ENCODE assay signal across 8 cellular contexts in the genomic region with DNA sequence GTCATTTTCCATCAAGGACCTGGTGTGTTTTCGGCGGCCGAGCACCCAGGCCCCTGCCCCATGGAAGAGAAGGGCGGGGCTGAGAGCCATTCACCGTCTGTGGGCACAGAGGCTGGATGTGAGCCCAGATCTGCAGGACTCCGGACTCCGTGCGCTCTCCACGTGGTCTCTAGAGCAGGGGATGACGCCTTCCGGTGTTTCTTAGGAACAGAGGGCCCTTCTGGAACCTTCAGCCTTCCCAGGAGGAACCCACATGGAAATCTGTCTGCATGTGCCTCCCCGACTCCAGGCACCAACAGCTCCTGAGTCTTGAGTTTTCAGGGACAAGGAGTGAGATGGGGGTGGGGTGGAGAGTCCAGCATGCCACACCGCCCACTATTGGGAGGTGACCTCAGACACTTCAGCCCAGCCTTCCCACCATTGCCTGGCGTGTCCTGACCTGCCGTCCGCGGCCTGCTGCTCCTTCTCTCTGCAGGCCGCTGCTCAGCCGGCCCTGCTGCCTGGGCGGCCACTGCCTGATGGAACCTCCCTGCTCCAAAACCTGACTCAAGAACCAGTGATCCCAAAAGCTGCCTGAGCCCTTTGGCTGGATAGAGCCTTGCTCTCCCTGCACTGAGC. TPM values are rescaled to one million over a fixed set of nuclear protein-coding genes. Genes with fewer than 3 reads are reported as not detected.
DNase-seq lines count a peak whose midpoint lies in the region; ATAC-seq, FAIRE-seq and TF ChIP-seq lines count a peak whose summit lies in the region.

No MANE protein-coding gene starts in this region.

- H3K9me3 ChIP-seq in endodermal cell (ENCODE audit: control insufficient read depth, low read length) (no peaks in the 10 kb centered on the region), PC-3 (ENCODE audit: low read length) (no peaks in the 10 kb centered on the region)

- H3K4me1 ChIP-seq in endodermal cell (ENCODE audit: control insufficient read depth, insufficient read depth, low read length) (peaks cover 13% of the 10 kb centered on the region), PC-3 (ENCODE audit: insufficient read depth, low read length) (peaks cover 14% of the 10 kb centered on the region; the same call in 1 of the 2 replicates)

- CTCF ChIA-PET in HEK293T (lab: Yijun Ruan, JAX) (no interaction called here), PC-3 (lab: Charles Lee) (no interaction called here)

- H3K9ac ChIP-seq in endodermal cell (ENCODE audit: extremely low read depth, low read length, poor library complexity, severe bottlenecking): no peak overlapping the region
- no peak overlapping the region for H3K9ac ChIP-seq in PC-3 (ENCODE audit: low read length)

- DNase-seq in activated CD4-positive, alpha-beta T cell treated with anti-CD3 and anti-CD28 coated beads, Interleukin-2, amount 10 ng/mL, durations not matched to agents 24 days and 14 days: no peak
- DNase-seq in activated CD4-positive, alpha-beta T cell treated with anti-CD3 and anti-CD28 coated beads, Interleukin-2, amount 50 U/mL, for 1 hour: no peak
- DNase-seq in endodermal cell (peak; percentile 67), middle frontal gyrus (ENCODE audit: extremely low spot score, low spot score) (peak; percentile 20), urothelium cell line (ENCODE audit: low spot score) (peak; percentile 81), HEK293T (ENCODE audit: extremely low spot score) (no peak), PC-3 (no peak), NCI-H2081 treated with DMSO at 0.1 percent for 48 hours (lab: John Stamatoyannopoulos, UW) (no peak)

- no peak overlapping the region for H3K27ac Mint-ChIP-seq in activated CD4-positive, alpha-beta T cell treated with anti-CD3 and anti-CD28 coated beads, Interleukin-2, amount 10 ng/mL, durations not matched to agents 24 days and 14 days
- peak overlapping the region; percentile 80 for H3K27ac Mint-ChIP-seq in endodermal cell

- H3K4me3 ChIP-seq in endodermal cell (ENCODE audit: low read length) (no peak overlapping the region), PC-3 (ENCODE audit: low read length) (no peak overlapping the region)

- H3K4me2 ChIP-seq in PC-3 (ENCODE audit: low read length): no peak overlapping the region

- H3K36me3 ChIP-seq in endodermal cell (ENCODE audit: control insufficient read depth, insufficient read depth, low read length) (no peaks in the 10 kb centered on the region), PC-3 (ENCODE audit: low read depth, low read length) (no peaks in the 10 kb centered on the region)

- WGBS in endodermal cell (ENCODE audit: insufficient coverage in 1 of 2, insufficient read length in 1 of 2), 2 experiments: 85 to 89% methylated on average over 16 to 20 of the region's 20 CpGs

- H2AFZ ChIP-seq in PC-3 (ENCODE audit: low read length): no peak overlapping the region

- no peaks in the 10 kb centered on the region for H3K27me3 ChIP-seq in endodermal cell (ENCODE audit: control insufficient read depth, insufficient read depth, low read length, poor library complexity, severe bottlenecking)
- no peaks in the 10 kb centered on the region for H3K27me3 ChIP-seq in PC-3 (ENCODE audit: low read length)

- H3F3A ChIP-seq in PC-3 (ENCODE audit: low read length, unreplicated experiment): no peaks in the 10 kb centered on the region

- H3K9me2 ChIP-seq in PC-3 (replicated peaks; ENCODE audit: low read length): no peaks in the 10 kb centered on the region

- peaks cover 34% of the 10 kb centered on the region for H3K27me3 Mint-ChIP-seq in activated CD4-positive, alpha-beta T cell treated with anti-CD3 and anti-CD28 coated beads, Interleukin-2, amount 10 ng/mL, durations not matched to agents 24 days and 14 days
- no peaks in the 10 kb centered on the region for H3K27me3 Mint-ChIP-seq in endodermal cell (ENCODE audit: insufficient read depth)

- POLR2A ChIA-PET in HEK293T (lab: Yijun Ruan, JAX): no interaction called here
- POLR2A ChIA-PET in PC-3 (lab: Charles Lee; ENCODE audit: unreplicated experiment): no interaction called here

- peak overlapping the region; percentile 67 for H3K4me3 Mint-ChIP-seq in activated CD4-positive, alpha-beta T cell treated with anti-CD3 and anti-CD28 coated beads, Interleukin-2, amount 10 ng/mL, durations not matched to agents 24 days and 14 days
- peak overlapping the region; percentile 56 for H3K4me3 Mint-ChIP-seq in endodermal cell

- H3K9me3 Mint-ChIP-seq in activated CD4-positive, alpha-beta T cell treated with anti-CD3 and anti-CD28 coated beads, Interleukin-2, amount 10 ng/mL, durations not matched to agents 24 days and 14 days: no peaks in the 10 kb centered on the region
- H3K9me3 Mint-ChIP-seq in endodermal cell: no peaks in the 10 kb centered on the region

- peaks cover 6% of the 10 kb centered on the region; the same call in 1 of the 2 replicates for H4K20me1 ChIP-seq in PC-3 (ENCODE audit: low read length)

- TF ChIP-seq CTCF in endodermal cell (conservative IDR thresholded peaks at IDR 0.05) (no peak), PC-3 (conservative IDR thresholded peaks at IDR 0.05; ENCODE audit: low read depth, low read length) (no peak)

- intact Hi-C loops in activated CD4-positive, alpha-beta T cell treated with anti-CD3 and anti-CD28 coated beads, Interleukin-2, amount 10 ng/mL, durations not matched to agents 24 days and 14 days (cut with micrococcal nuclease): loop anchor here (10.0 kb wide), 1 partner anchor 149 kb away; no protein-coding TSS in a partner anchor
- intact Hi-C loops in PC-3 (cut with micrococcal nuclease): loop anchor here (10.0 kb wide), 1 partner anchor 91 kb away; no protein-coding TSS in a partner anchor

- peak; percentile 65 for FAIRE-seq in urothelium cell line (lab: Jason Lieb, UNC)

- H3K27ac ChIP-seq in endodermal cell (ENCODE audit: low read depth, low read length): no peak overlapping the region
- no peak overlapping the region for H3K27ac ChIP-seq in PC-3 (ENCODE audit: low read length)

- peaks cover 20% of the 10 kb centered on the region for H3K79me2 ChIP-seq in PC-3 (ENCODE audit: low read length)

- peaks cover 7% of the 10 kb centered on the region for H3K4me1 Mint-ChIP-seq in activated CD4-positive, alpha-beta T cell treated with anti-CD3 and anti-CD28 coated beads, Interleukin-2, amount 10 ng/mL, durations not matched to agents 24 days and 14 days
- H3K4me1 Mint-ChIP-seq in endodermal cell: peaks cover 33% of the 10 kb centered on the region

- no TSS peak for BruUV-seq in PC-3 (replicated peaks; lab: Mats Ljungman, UMichigan)

- no peak for ATAC-seq in PC-3

- H3K36me3 Mint-ChIP-seq in activated CD4-positive, alpha-beta T cell treated with anti-CD3 and anti-CD28 coated beads, Interleukin-2, amount 10 ng/mL, durations not matched to agents 24 days and 14 days (ENCODE audit: low read depth): no peaks in the 10 kb centered on the region
- no peaks in the 10 kb centered on the region for H3K36me3 Mint-ChIP-seq in endodermal cell (ENCODE audit: low read depth)

TF ChIP-seq in HEK293T, 16 proteins besides CTCF, POLR2A, EP300 and RAD21:
- no peak for TF ChIP-seq ARNT (IDR thresholded peaks at IDR 0.05)
- TF ChIP-seq CTBP1 (IDR thresholded peaks at IDR 0.05; ENCODE audit: borderline replicate concordance): no peak
- TF ChIP-seq SUZ12 (IDR thresholded peaks at IDR 0.05): no peak
- TF ChIP-seq L3MBTL2 (conservative IDR thresholded peaks at IDR 0.05): no peak
- no peak for TF ChIP-seq BHLHE40 (IDR thresholded peaks at IDR 0.05; ENCODE audit: borderline replicate concordance)
- TF ChIP-seq ZNF384 (IDR thresholded peaks at IDR 0.05): no peak
- TF ChIP-seq FOXA1 (IDR thresholded peaks at IDR 0.05): no peak
- no peak for TF ChIP-seq PKNOX1 (IDR thresholded peaks at IDR 0.05)
- no peak for TF ChIP-seq HDGF (IDR thresholded peaks at IDR 0.05; ENCODE audit: borderline replicate concordance)
- TF ChIP-seq TARDBP (IDR thresholded peaks at IDR 0.05): no peak
- TF ChIP-seq LEF1 (IDR thresholded peaks at IDR 0.05; ENCODE audit: borderline replicate concordance): no peak
- TF ChIP-seq FOXK2 (IDR thresholded peaks at IDR 0.05): no peak
- no peak for TF ChIP-seq NFRKB (IDR thresholded peaks at IDR 0.05)
- TF ChIP-seq SP1 (IDR thresholded peaks at IDR 0.05): no peak
- no peak for TF ChIP-seq ELF4 (IDR thresholded peaks at IDR 0.05)
- TF ChIP-seq FOXM1 (IDR thresholded peaks at IDR 0.05; ENCODE audit: borderline replicate concordance): no peak

RNA-seq across cellular contexts. Expression of gene RXRA, which starts 2.4 kb away (rescaled TPM):
- 4.0 and 4.8 TPM in 2 replicates for total RNA-seq in activated CD4-positive, alpha-beta T cell treated with anti-CD3 and anti-CD28 coated beads, Interleukin-2, amount 10 ng/mL, durations not matched to agents 24 days and 14 days
- 10 to 100 TPM; 58.3 to 70.6 TPM for total RNA-seq in endodermal cell
- 37.4 TPM for polyA plus RNA-seq in endodermal cell (2013, experiment 1 of 2)
- 33.9 TPM for polyA plus RNA-seq in endodermal cell (2013, experiment 2 of 2)
- total RNA-seq in PC-3 (2014; rRNA removed): 17.5 and 23.3 TPM in 2 replicates

Comparison
In these comparisons a context has a peak if more than half of its experiments do, and no peak if none do; other contexts are left out.
1. DNase-seq: peak in endodermal cell (single experiment), middle frontal gyrus (single experiment) and urothelium cell line (single experiment); none in activated CD4-positive, alpha-beta T cell treated with anti-CD3 and anti-CD28 coated beads, Interleukin-2, amount 10 ng/mL, durations not matched to agents 24 days and 14 days (single experiment), activated CD4-positive, alpha-beta T cell treated with anti-CD3 and anti-CD28 coated beads, Interleukin-2, amount 50 U/mL, for 1 hour (single experiment), HEK293T (single experiment), PC-3 (single experiment) and NCI-H2081 treated with DMSO at 0.1 percent for 48 hours (single experiment).